In genomic region chr2:15591692-15592463, GRCh38 we compare ENCODE assay signal across 8 cellular contexts. TPM values are rescaled to one million over a fixed set of nuclear protein-coding genes. Genes with fewer than 3 reads are reported as not detected.
DNase-seq lines count a peak whose midpoint lies in the region; TF ChIP-seq lines count a peak whose summit lies in the region.

Gene DDX1, plus strand, starts transcription at chr2:15591868. Its CDS starts 66 bp downstream, at chr2:15591934.

- peaks cover 19% of the 10 kb centered on the region for H3K4me1 Mint-ChIP-seq in mesothelial cell of epicardium

- TF ChIP-seq CTCF in GM20000 (IDR thresholded peaks at IDR 0.05; ENCODE audit: extremely low read depth, missing control alignments) (no peak), mesothelial cell of epicardium (IDR thresholded peaks at IDR 0.05; ENCODE audit: unreplicated experiment) (no peak)

- peaks cover 17% of the 10 kb centered on the region for H3K36me3 Mint-ChIP-seq in mesothelial cell of epicardium

- in situ Hi-C loops in endometrial microvascular endothelial cells (cut with HindIII; ENCODE audit: inconsistent ontology term, low pct_unique_long_range_greater_than_20kb, low sequenced_read_pairs), result no loop called here

- no peaks in the 10 kb centered on the region for H3K9me3 Mint-ChIP-seq in mesothelial cell of epicardium

- H3K27me3 Mint-ChIP-seq in mesothelial cell of epicardium (ENCODE audit: low read depth), result no peaks in the 10 kb centered on the region

- peak within 1 kb of the TSS; percentile 94 for H3K27ac Mint-ChIP-seq in mesothelial cell of epicardium

- DNase-seq in COR-L47 (lab: John Stamatoyannopoulos, UW) (peak; percentile 80), GM20000 (ENCODE audit: low spot score) (peak; percentile 87), HS-5 (ENCODE audit: low read depth) (peak; percentile 47), NOMO-1 treated with dmso at 0.1 percent for 144 hours (lab: John Stamatoyannopoulos, UW; ENCODE audit: unreplicated experiment) (peak; percentile 64), mesothelial cell of epicardium (ENCODE audit: low spot score in 2 of 2, unreplicated experiment in 2 of 2) (peak; percentile 63 to 90)
- DNase-seq in activated CD8-positive, alpha-beta memory T cell treated with anti-CD3 and anti-CD28 coated beads, Interleukin-2, amount 50 U/mL, for 24 hours (ENCODE audit: extremely low read depth), result peak; percentile 62
- peak; percentile 72 to 75 for DNase-seq in stimulated activated CD8-positive, alpha-beta memory T cell treated with anti-CD3 and anti-CD28 coated beads, Interleukin-15, amount 100 ng/mL, for 4 hours (ENCODE audit: low read depth in 2 of 2)

- H3K4me3 Mint-ChIP-seq in mesothelial cell of epicardium, result peak within 1 kb of the TSS; percentile 93

RNA-seq across cellular contexts. Expression of gene DDX1, which starts in this region (rescaled TPM):
- total RNA-seq in endometrial microvascular endothelial cells (ENCODE audit: inconsistent ontology term) (81.7 TPM), mesothelial cell of epicardium (87.3 to 88.9 TPM (median 88.6 TPM) in 3 replicates)

Comparison
In these comparisons a context has a peak if more than half of its experiments do, and no peak if none do; other contexts are left out.
1. Peak in every context shown above with its lines: DNase-seq.